ENCODE assay signal across 19 cellular contexts in genomic region chr3:176870451-176870850, GRCh38.
A peak's percentile ranks its signal among the peaks of the same experiment; 100 is the strongest.
DNase-seq lines count a peak whose midpoint lies in the region; ATAC-seq, FAIRE-seq and TF ChIP-seq lines count a peak whose summit lies in the region.
"Had no signal": no experiment of that assay in that cellular context is flagged by ENCODE, and none has a peak within 500 bp of the region (broad histone marks: within the 10 kb centered on the region; RNA-seq: fewer than 3 reads in every experiment).

No MANE protein-coding gene starts in this region.

- H3K27ac ChIP-seq in foreskin keratinocyte (no peak overlapping the region), gastrocnemius medialis (no peak overlapping the region), PC-3 (ENCODE audit: low read length) (no peak overlapping the region)
- H3K27ac ChIP-seq: GM23248 had no signal

- peaks cover 5% of the 10 kb centered on the region for H3K4me1 Mint-ChIP-seq in T-helper 2 cell treated with Interferon-gamma antibody and Interleukin-4, amounts not matched to agents 5 μg/mL and 100 μg/mL, for 36 hours (ENCODE audit: low read depth)

- ATAC-seq in foreskin keratinocyte: peak; percentile 33
- no peak for ATAC-seq in gastrocnemius medialis
- no peak for ATAC-seq in PC-3
- ATAC-seq: GM12878 had no signal

- intact Hi-C loops in gastrocnemius medialis (cut with DNase I; ENCODE audit: low total_unique reads) (no loop called here), PC-3 (cut with micrococcal nuclease) (no loop called here)

- H3K79me2 ChIP-seq in PC-3 (ENCODE audit: low read length): no peaks in the 10 kb centered on the region

- no peaks in the 10 kb centered on the region for H3K27me3 Mint-ChIP-seq in T-helper 2 cell treated with Interferon-gamma antibody and Interleukin-4, amounts not matched to agents 5 μg/mL and 100 μg/mL, for 36 hours (ENCODE audit: low read depth)
- H3K27me3 Mint-ChIP-seq: CD4-positive, alpha-beta memory T cell had no signal

- POLR2A ChIA-PET in PC-3 (lab: Charles Lee; ENCODE audit: unreplicated experiment): no interaction called here

- in situ Hi-C loops in gastrocnemius medialis (cut with MboI; ENCODE audit: low sequenced_read_pairs in 4 of 4): loop anchor here in 1 of 4 donors (10.0 kb wide), 1 partner anchor 64 kb away; no protein-coding TSS in a partner anchor

- CTCF ChIA-PET in PC-3 (lab: Charles Lee): no interaction called here

- TF ChIP-seq POLR2A in gastrocnemius medialis (IDR thresholded peaks at IDR 0.05): no peak

- no peaks in the 10 kb centered on the region for H3K9me2 ChIP-seq in PC-3 (replicated peaks; ENCODE audit: low read length)

- TF ChIP-seq CTCF in bronchial epithelial cell (IDR thresholded peaks at IDR 0.05; ENCODE audit: insufficient read depth, low read length, severe bottlenecking) (no peak), foreskin keratinocyte (conservative IDR thresholded peaks at IDR 0.05) (no peak), gastrocnemius medialis (IDR thresholded peaks at IDR 0.05 in 4 of 5, conservative IDR thresholded peaks at IDR 0.05 in 1 of 5) (no peak), PC-3 (conservative IDR thresholded peaks at IDR 0.05; ENCODE audit: low read depth, low read length) (no peak)

- BruUV-seq in PC-3 (replicated peaks; lab: Mats Ljungman, UMichigan): no TSS peak

- H3K9ac ChIP-seq in PC-3 (ENCODE audit: low read length): no peak overlapping the region
- H3K9ac ChIP-seq: GM23248 had no signal

- no peak overlapping the region for H2AFZ ChIP-seq in PC-3 (ENCODE audit: low read length)
- H2AFZ ChIP-seq: GM23248 had no signal

- H3K9me3 Mint-ChIP-seq in T-helper 2 cell treated with Interferon-gamma antibody and Interleukin-4, amounts not matched to agents 5 μg/mL and 100 μg/mL, for 36 hours: no peaks in the 10 kb centered on the region

- H3K27ac Mint-ChIP-seq in T-helper 2 cell treated with Interferon-gamma antibody and Interleukin-4, amounts not matched to agents 5 μg/mL and 100 μg/mL, for 36 hours: no peak overlapping the region
- H3K27ac Mint-ChIP-seq: CD4-positive, alpha-beta memory T cell had no signal

- DNase-seq in amniotic epithelial cell (ENCODE audit: low read depth) (peak; percentile 2), bronchial epithelial cell (ENCODE audit: low read depth) (peak; percentile 92), foreskin keratinocyte (peak; percentile 77 to 84), gastrocnemius medialis (no peak), PC-3 (no peak)
- DNase-seq in T-helper 2 cell treated with Interferon-gamma antibody and Interleukin-4, amounts not matched to agents 5 μg/mL and 100 μg/mL, for 36 hours (ENCODE audit: low spot score): no peak
- DNase-seq: C1 segment of cervical spinal cord; Calu3; CD4-positive, alpha-beta memory T cell; COR-L47; DMS79; EL; GDM1; GM23248; H7; HCEC 1CT had no signal

- H3K4me2 ChIP-seq in PC-3 (ENCODE audit: low read length): no peak overlapping the region

- no peaks in the 10 kb centered on the region for H3K36me3 ChIP-seq in bronchial epithelial cell (ENCODE audit: control insufficient read depth, insufficient read depth, low read length)
- H3K36me3 ChIP-seq in gastrocnemius medialis: no peaks in the 10 kb centered on the region
- no peaks in the 10 kb centered on the region for H3K36me3 ChIP-seq in PC-3 (ENCODE audit: low read depth, low read length)

- H3K4me3 ChIP-seq in bronchial epithelial cell (ENCODE audit: low read depth, low read length) (no peak overlapping the region), gastrocnemius medialis (no peak overlapping the region), PC-3 (ENCODE audit: low read length) (no peak overlapping the region)
- H3K4me3 ChIP-seq: GM12878, GM23248 had no signal

- H3K27me3 ChIP-seq in bronchial epithelial cell (ENCODE audit: control insufficient read depth, insufficient read depth, low read length) (no peaks in the 10 kb centered on the region), foreskin keratinocyte (no peaks in the 10 kb centered on the region), gastrocnemius medialis (no peaks in the 10 kb centered on the region), PC-3 (ENCODE audit: low read length) (no peaks in the 10 kb centered on the region)

- no peaks in the 10 kb centered on the region for H4K20me1 ChIP-seq in PC-3 (ENCODE audit: low read length)

- no peak overlapping the region for H3K4me3 Mint-ChIP-seq in T-helper 2 cell treated with Interferon-gamma antibody and Interleukin-4, amounts not matched to agents 5 μg/mL and 100 μg/mL, for 36 hours
- H3K4me3 Mint-ChIP-seq: CD4-positive, alpha-beta memory T cell had no signal

- H3K4me1 ChIP-seq in foreskin keratinocyte (no peaks in the 10 kb centered on the region), gastrocnemius medialis (no peaks in the 10 kb centered on the region), PC-3 (ENCODE audit: insufficient read depth, low read length) (no peaks in the 10 kb centered on the region)

- no peaks in the 10 kb centered on the region for H3F3A ChIP-seq in PC-3 (ENCODE audit: low read length, unreplicated experiment)

- FAIRE-seq in bronchial epithelial cell (lab: Jason Lieb, UNC): no peak
- FAIRE-seq: GM12878, GM19239, H1 had no signal

- no peaks in the 10 kb centered on the region for H3K36me3 Mint-ChIP-seq in T-helper 2 cell treated with Interferon-gamma antibody and Interleukin-4, amounts not matched to agents 5 μg/mL and 100 μg/mL, for 36 hours (ENCODE audit: low read depth)
- H3K36me3 Mint-ChIP-seq: CD4-positive, alpha-beta memory T cell had no signal

- H3K9me3 ChIP-seq in gastrocnemius medialis: no peaks in the 10 kb centered on the region
- no peaks in the 10 kb centered on the region for H3K9me3 ChIP-seq in PC-3 (ENCODE audit: low read length)

Comparison
In these comparisons a context has a peak if more than half of its experiments do, and no peak if none do; other contexts are left out.
1. DNase-seq: peak in amniotic epithelial cell (single experiment), bronchial epithelial cell (single experiment) and foreskin keratinocyte (2 of 2); none in gastrocnemius medialis (0 of 2), T-helper 2 cell treated with Interferon-gamma antibody and Interleukin-4, amounts not matched to agents 5 μg/mL and 100 μg/mL, for 36 hours (single experiment) and PC-3 (single experiment).